ENCODE assay signal across 16 cellular contexts in genomic region chr6:157534134-157534871, GRCh38.
A peak's percentile ranks its signal among the peaks of the same experiment; 100 is the strongest.
DNase-seq lines count a peak whose midpoint lies in the region; ATAC-seq, FAIRE-seq and TF ChIP-seq lines count a peak whose summit lies in the region.
"Had no signal": no experiment of that assay in that cellular context is flagged by ENCODE, and none has a peak within 500 bp of the region (broad histone marks: within the 10 kb centered on the region; RNA-seq: fewer than 3 reads in every experiment).

No MANE protein-coding gene starts in this region.

- H3K4me3 Mint-ChIP-seq in CD14-positive monocyte (no peak overlapping the region), GM23338 (no peak overlapping the region), natural killer cell (no peak overlapping the region)
- no peak overlapping the region for H3K4me3 Mint-ChIP-seq in naive thymus-derived CD4-positive, alpha-beta T cell
- no peak overlapping the region for H3K4me3 Mint-ChIP-seq in activated CD4-positive, alpha-beta memory T cell treated with anti-CD3 and anti-CD28 coated beads, Interleukin-2, amount 10 ng/mL, durations not matched to agents 7 days and 5 days
- H3K4me3 Mint-ChIP-seq: HFFc6 had no signal

- no peaks in the 10 kb centered on the region for H4K20me1 ChIP-seq in GM23338 (replicated peaks; ENCODE audit: insufficient read depth)
- no peaks in the 10 kb centered on the region for H4K20me1 ChIP-seq in K562 (replicated peaks; ENCODE audit: control insufficient read depth, insufficient read depth, low read length)

- H3K9me3 Mint-ChIP-seq in CD14-positive monocyte (no peaks in the 10 kb centered on the region), GM23338 (no peaks in the 10 kb centered on the region; the same call in 2 of the 3 replicates), natural killer cell (no peaks in the 10 kb centered on the region)
- H3K9me3 Mint-ChIP-seq in naive thymus-derived CD4-positive, alpha-beta T cell: no peaks in the 10 kb centered on the region
- no peaks in the 10 kb centered on the region for H3K9me3 Mint-ChIP-seq in activated CD4-positive, alpha-beta memory T cell treated with anti-CD3 and anti-CD28 coated beads, Interleukin-2, amount 10 ng/mL, durations not matched to agents 7 days and 5 days
- H3K9me3 Mint-ChIP-seq: HFFc6 had no signal

- H3K9me2 ChIP-seq in GM23338 (ENCODE audit: insufficient read depth): peaks cover 5% of the 10 kb centered on the region

- H3K27me3 ChIP-seq in GM23338 (ENCODE audit: insufficient read depth) (no peaks in the 10 kb centered on the region), K562 (ENCODE audit: control insufficient read depth in 2 of 2, insufficient read depth in 2 of 2, low read length in 2 of 2) (no peaks in the 10 kb centered on the region)
- no peaks in the 10 kb centered on the region for H3K27me3 ChIP-seq in naive thymus-derived CD4-positive, alpha-beta T cell (ENCODE audit: control insufficient read depth in 2 of 2, insufficient read depth in 2 of 2, low read length in 2 of 2)

- TF ChIP-seq POLR2A in K562 (conservative IDR thresholded peaks at IDR 0.05): no peak

- no peak for TF ChIP-seq RAD21 in K562 (CRISPR knock-in tag; conservative IDR thresholded peaks at IDR 0.05 in 1 of 2, IDR thresholded peaks at IDR 0.05 in 1 of 2)

- DNase-seq in CD14-positive monocyte (ENCODE audit: low spot score): no peak
- DNase-seq in GM23338 (ENCODE audit: low spot score): no peak
- DNase-seq in K562 (ENCODE audit: extremely low read depth in 1 of 4, low spot score in 3 of 4): no peak
- no peak for DNase-seq in natural killer cell
- DNase-seq in activated gamma-delta T cell (lab: John Stamatoyannopoulos, UW): no peak
- DNase-seq in naive thymus-derived CD4-positive, alpha-beta T cell: no peak
- DNase-seq in activated CD4-positive, alpha-beta memory T cell treated with anti-CD3 and anti-CD28 coated beads, Interleukin-2, amount 10 ng/mL, durations not matched to agents 7 days and 5 days: no peak
- DNase-seq: GOT3, HFFc6, NCI-H1048, NCI-H2081 treated with DMSO at 0.1 percent for 48 hours, NCI-H2227 treated with DMSO at 0.1 percent for 48 hours, NCI-H524 treated with DMSO at 0.1 percent for 48 hours had no signal

- TF ChIP-seq CTCF in CD14-positive monocyte (IDR thresholded peaks at IDR 0.05) (no peak), GM23338 (conservative IDR thresholded peaks at IDR 0.05; ENCODE audit: low read depth in 2 of 2) (no peak), K562 (IDR thresholded peaks at IDR 0.05 in 2 of 3, conservative IDR thresholded peaks at IDR 0.05 in 1 of 3; ENCODE audit: insufficient read depth in 2 of 3, low read depth in 1 of 3, low read length in 3 of 3) (no peak), natural killer cell (IDR thresholded peaks at IDR 0.05) (no peak)

- CTCF ChIA-PET in K562 (lab: Yijun Ruan, JAX; ENCODE audit: low intra/inter-chr PET ratio): no interaction called here
- CTCF ChIA-PET in naive thymus-derived CD4-positive, alpha-beta T cell (lab: Charles Lee): no interaction called here
- CTCF ChIA-PET in activated CD4-positive, alpha-beta memory T cell treated with anti-CD3 and anti-CD28 coated beads, Interleukin-2, amount 10 ng/mL, durations not matched to agents 7 days and 5 days (lab: Charles Lee): no interaction called here

- WGBS in K562 (ENCODE audit: insufficient coverage, low coverage, missing lambda C conversion rate): 83% methylated on average over 8 of the region's 8 CpGs

- H3K9me1 ChIP-seq in K562 (ENCODE audit: control insufficient read depth, insufficient read depth, low read length): no peaks in the 10 kb centered on the region

- intact Hi-C loops in CD14-positive monocyte (cut with micrococcal nuclease): no loop called here
- intact Hi-C loops in K562 (cut with micrococcal nuclease): no loop called here
- intact Hi-C loops in natural killer cell (cut with micrococcal nuclease): no loop called here
- intact Hi-C loops in naive thymus-derived CD4-positive, alpha-beta T cell (cut with micrococcal nuclease): loop anchor here in 1 of 2 donors (10.0 kb wide), 1 partner anchor 210 kb away; the partner anchor contains the start of gene TMEM242

- H3K27ac ChIP-seq in GM23338 (ENCODE audit: low read depth) (no peak overlapping the region), K562 (ENCODE audit: extremely low read depth, low read depth, low read length) (no peak overlapping the region)
- H3K27ac ChIP-seq in naive thymus-derived CD4-positive, alpha-beta T cell (ENCODE audit: low read depth, low read length): no peak overlapping the region
- H3K27ac ChIP-seq: KMS-11, SK-N-MC had no signal

- no peak for FAIRE-seq in K562 (lab: Jason Lieb, UNC)

- ATAC-seq in GM23338 (no peak), K562 (no peak), natural killer cell (no peak)
- ATAC-seq in naive thymus-derived CD4-positive, alpha-beta T cell: no peak
- ATAC-seq: Right ventricle myocardium inferior had no signal

- no TSS peak for BruUV-seq in K562 (replicated peaks; lab: Mats Ljungman, UMichigan)

- H3F3A ChIP-seq in GM23338 (replicated peaks; ENCODE audit: low read depth): no peaks in the 10 kb centered on the region

- H3K9me3 ChIP-seq in K562 (replicated peaks; ENCODE audit: control insufficient read depth, insufficient read depth, low read depth, low read length): no peaks in the 10 kb centered on the region
- no peaks in the 10 kb centered on the region for H3K9me3 ChIP-seq in naive thymus-derived CD4-positive, alpha-beta T cell (ENCODE audit: control insufficient read depth in 2 of 3, low read length in 3 of 3)

- peak overlapping the region; percentile 31; the same call in 1 of the 2 replicates for H3K4me2 ChIP-seq in GM23338
- H3K4me2 ChIP-seq in K562 (ENCODE audit: insufficient read depth, low read length): no peak overlapping the region
- H3K4me2 ChIP-seq: KMS-11 had no signal

- H3K27ac Mint-ChIP-seq in CD14-positive monocyte: peak overlapping the region in 6 of 7 donors; percentile 36 to 97 (median 80)
- H3K27ac Mint-ChIP-seq in GM23338: no peak overlapping the region
- peak overlapping the region; percentile 91 to 92 for H3K27ac Mint-ChIP-seq in natural killer cell
- peak overlapping the region in 1 of 9 donors; percentile 81 for H3K27ac Mint-ChIP-seq in naive thymus-derived CD4-positive, alpha-beta T cell
- no peak overlapping the region for H3K27ac Mint-ChIP-seq in activated CD4-positive, alpha-beta memory T cell treated with anti-CD3 and anti-CD28 coated beads, Interleukin-2, amount 10 ng/mL, durations not matched to agents 7 days and 5 days
- H3K27ac Mint-ChIP-seq: HFFc6 had no signal

- H3K36me3 Mint-ChIP-seq in CD14-positive monocyte: peaks cover 0 to 3% of the 10 kb centered on the region in 2 donors
- H3K36me3 Mint-ChIP-seq in GM23338 (ENCODE audit: low read depth): 0 out of 3 replicates have a peak, but pooled peaks cover 3% of the 10 kb centered on the region
- no peaks in the 10 kb centered on the region for H3K36me3 Mint-ChIP-seq in natural killer cell
- peaks cover 0 to 27% (median 0%) of the 10 kb centered on the region in 5 donors for H3K36me3 Mint-ChIP-seq in naive thymus-derived CD4-positive, alpha-beta T cell
- H3K36me3 Mint-ChIP-seq in activated CD4-positive, alpha-beta memory T cell treated with anti-CD3 and anti-CD28 coated beads, Interleukin-2, amount 10 ng/mL, durations not matched to agents 7 days and 5 days (ENCODE audit: low read depth): peaks cover 4% of the 10 kb centered on the region

- H2AFZ ChIP-seq in GM23338 (no peak overlapping the region), K562 (ENCODE audit: low read depth, low read length) (no peak overlapping the region)

- H3K4me3 ChIP-seq in GM23338: no peak overlapping the region
- no peak overlapping the region for H3K4me3 ChIP-seq in K562
- H3K4me3 ChIP-seq in naive thymus-derived CD4-positive, alpha-beta T cell (ENCODE audit: low read length): no peak overlapping the region
- H3K4me3 ChIP-seq: SK-N-MC had no signal

- TF ChIP-seq EP300 in K562 (IDR thresholded peaks at IDR 0.05; ENCODE audit: low read length): no peak

- H3K9ac ChIP-seq in K562 (ENCODE audit: insufficient read depth in 1 of 2, low read depth in 2 of 2, low read length in 2 of 2): no peak overlapping the region
- H3K9ac ChIP-seq: KMS-11 had no signal

- H3K27me3 Mint-ChIP-seq in CD14-positive monocyte (ENCODE audit: low read depth in 3 of 3) (peaks cover 0 to 1% (median 0%) of the 10 kb centered on the region in 3 donors), GM23338 (ENCODE audit: insufficient read depth, low read depth, poor library complexity) (peaks cover 10% of the 10 kb centered on the region), natural killer cell (ENCODE audit: low read depth in 2 of 2) (no peaks in the 10 kb centered on the region)
- no peaks in the 10 kb centered on the region for H3K27me3 Mint-ChIP-seq in naive thymus-derived CD4-positive, alpha-beta T cell
- H3K27me3 Mint-ChIP-seq in activated CD4-positive, alpha-beta memory T cell treated with anti-CD3 and anti-CD28 coated beads, Interleukin-2, amount 10 ng/mL, durations not matched to agents 7 days and 5 days: peaks cover 5% of the 10 kb centered on the region

- peaks cover 60% of the 10 kb centered on the region for H3K4me1 ChIP-seq in GM23338 (ENCODE audit: insufficient read depth)
- peaks cover 17 to 22% of the 10 kb centered on the region in 2 experiments for H3K4me1 ChIP-seq in K562 (replicated peaks in 1 of 2; ENCODE audit: control insufficient read depth in 2 of 2, insufficient read depth in 2 of 2, low read length in 2 of 2)
- peaks cover 11 to 45% of the 10 kb centered on the region in 2 donors for H3K4me1 ChIP-seq in naive thymus-derived CD4-positive, alpha-beta T cell (ENCODE audit: control insufficient read depth in 2 of 2, insufficient read depth in 2 of 2, low read length in 2 of 2)

- H3K79me2 ChIP-seq in GM23338 (replicated peaks; ENCODE audit: insufficient read depth) (no peaks in the 10 kb centered on the region), K562 (ENCODE audit: control insufficient read depth, insufficient read depth, low read length) (no peaks in the 10 kb centered on the region)

- POLR2A ChIA-PET in K562 (lab: Yijun Ruan, JAX): interaction anchor here (0.6 to 2.8 kb wide), 7 partner anchors 8 to 230 kb away, joined by 3 to 13 read pairs (median 4); no protein-coding TSS in a partner anchor
- POLR2A ChIA-PET in naive thymus-derived CD4-positive, alpha-beta T cell (lab: Charles Lee): interaction anchor here (1.5 kb wide), 1 partner anchor 48 kb away, joined by 4 read pairs; no protein-coding TSS in a partner anchor
- POLR2A ChIA-PET in activated CD4-positive, alpha-beta memory T cell treated with anti-CD3 and anti-CD28 coated beads, Interleukin-2, amount 10 ng/mL, durations not matched to agents 7 days and 5 days (lab: Charles Lee): interaction anchor here (1.2 kb wide), 1 partner anchor 154 kb away, joined by 3 read pairs; no protein-coding TSS in a partner anchor

- in situ Hi-C loops in K562 (cut with MboI): no loop called here

- H3K36me3 ChIP-seq in GM23338 (ENCODE audit: insufficient read depth) (no peaks in the 10 kb centered on the region), K562 (ENCODE audit: control insufficient read depth, insufficient read depth, low read length) (no peaks in the 10 kb centered on the region)
- H3K36me3 ChIP-seq in naive thymus-derived CD4-positive, alpha-beta T cell (ENCODE audit: control insufficient read depth in 2 of 3, insufficient read depth in 3 of 3, low read length in 3 of 3): no peaks in the 10 kb centered on the region

- peaks cover 54% of the 10 kb centered on the region for H3K4me1 Mint-ChIP-seq in CD14-positive monocyte
- H3K4me1 Mint-ChIP-seq in GM23338: peaks cover 53% of the 10 kb centered on the region
- peaks cover 54 to 57% of the 10 kb centered on the region in 2 donors for H3K4me1 Mint-ChIP-seq in natural killer cell
- peaks cover 22 to 64% (median 32%) of the 10 kb centered on the region in 7 donors for H3K4me1 Mint-ChIP-seq in naive thymus-derived CD4-positive, alpha-beta T cell
- peaks cover 48% of the 10 kb centered on the region for H3K4me1 Mint-ChIP-seq in activated CD4-positive, alpha-beta memory T cell treated with anti-CD3 and anti-CD28 coated beads, Interleukin-2, amount 10 ng/mL, durations not matched to agents 7 days and 5 days

Comparison
In these comparisons a context has a peak if more than half of its experiments do, and no peak if none do; other contexts are left out.
1. H3K27ac Mint-ChIP-seq: peak in CD14-positive monocyte (6 of 7) and natural killer cell (2 of 2); none in GM23338 (single experiment) and activated CD4-positive, alpha-beta memory T cell treated with anti-CD3 and anti-CD28 coated beads, Interleukin-2, amount 10 ng/mL, durations not matched to agents 7 days and 5 days (single experiment).